In genomic region chr4:158535130-158535614, GRCh38 we compare ENCODE assay signal across 8 cellular contexts. TPM values are rescaled to one million over a fixed set of nuclear protein-coding genes. Genes with fewer than 3 reads are reported as not detected.
DNase-seq lines count a peak whose midpoint lies in the region; ATAC-seq, FAIRE-seq and TF ChIP-seq lines count a peak whose summit lies in the region.

No MANE protein-coding gene starts in this region.

- dilution Hi-C loops in keratinocyte (cut with MboI; ENCODE audit: extremely low pct_ligation_motif_present, low sequenced_read_pairs) = no loop called here

- TF ChIP-seq CTCF in HFFc6 (IDR thresholded peaks at IDR 0.05) (no peak), RWPE2 (IDR thresholded peaks at IDR 0.05; ENCODE audit: poor library complexity, severe bottlenecking) (no peak), keratinocyte (optimal IDR thresholded peaks at IDR 0.05 in 1 of 3, IDR thresholded peaks at IDR 0.05 in 1 of 3, conservative IDR thresholded peaks at IDR 0.05 in 1 of 3; ENCODE audit: extremely low read depth in 1 of 3, insufficient read depth in 2 of 3, low read length in 3 of 3) (no peak), Peyer's patch (IDR thresholded peaks at IDR 0.05) (no peak)

- H4K20me1 ChIP-seq in keratinocyte (ENCODE audit: control insufficient read depth, extremely low read depth, insufficient read depth, low read length) = no peaks in the 10 kb centered on the region

- peaks cover 7% of the 10 kb centered on the region for H3K27me3 Mint-ChIP-seq in HFFc6 (ENCODE audit: insufficient read depth)

- peaks cover 8% of the 10 kb centered on the region for H3K4me1 ChIP-seq in RWPE2 (ENCODE audit: insufficient read depth, poor library complexity, severe bottlenecking)
- peaks cover 34% of the 10 kb centered on the region for H3K4me1 ChIP-seq in keratinocyte (ENCODE audit: control insufficient read depth, extremely low read depth, insufficient read depth, low read length)
- no peaks in the 10 kb centered on the region for H3K4me1 ChIP-seq in aorta (ENCODE audit: control insufficient read depth in 1 of 2, insufficient read depth in 2 of 2, low read length in 2 of 2)
- H3K4me1 ChIP-seq in Peyer's patch = no peaks in the 10 kb centered on the region

- no peak for DNase-seq in GM18507 (ENCODE audit: extremely low spot score, insufficient read length, low read depth)
- peak; percentile 65 for DNase-seq in HFFc6
- no peak for DNase-seq in RWPE2 (ENCODE audit: low spot score)
- DNase-seq in keratinocyte (ENCODE audit: low read depth, low spot score) = no peak
- DNase-seq in aorta = no peak
- DNase-seq in NCI-H146 treated with DMSO at 0.1 percent for 48 hours (lab: John Stamatoyannopoulos, UW; ENCODE audit: unreplicated experiment) = no peak
- no peak for DNase-seq in Peyer's patch
- DNase-seq in C1 segment of cervical spinal cord (lab: John Stamatoyannopoulos, UW) = no peak

- no peaks in the 10 kb centered on the region for H3K36me3 Mint-ChIP-seq in HFFc6 (ENCODE audit: low read depth)

- intact Hi-C loops in aorta (cut with DNase I) = no loop called here

- H3K9me1 ChIP-seq in keratinocyte (ENCODE audit: control insufficient read depth, extremely low read depth, insufficient read depth, low read length) = no peaks in the 10 kb centered on the region

- H3K4me3 Mint-ChIP-seq in HFFc6 = peak overlapping the region; percentile 72

- H3K9me3 Mint-ChIP-seq in HFFc6 = no peaks in the 10 kb centered on the region

- H3K27me3 ChIP-seq in RWPE2 (ENCODE audit: insufficient read depth, poor library complexity, severe bottlenecking) (no peaks in the 10 kb centered on the region), keratinocyte (ENCODE audit: control insufficient read depth, extremely low read depth, insufficient read depth, low read length) (no peaks in the 10 kb centered on the region), aorta (ENCODE audit: control insufficient read depth in 1 of 2, insufficient read depth in 2 of 2, low read length in 1 of 2) (no peaks in the 10 kb centered on the region), Peyer's patch (no peaks in the 10 kb centered on the region)

- peak overlapping the region; percentile 53 for H3K27ac Mint-ChIP-seq in HFFc6

- peaks cover 26% of the 10 kb centered on the region for H3K4me1 Mint-ChIP-seq in HFFc6 (ENCODE audit: low read depth)

- H3K4me3 ChIP-seq in RWPE2 (ENCODE audit: severe bottlenecking) = no peak overlapping the region
- H3K4me3 ChIP-seq in keratinocyte (ENCODE audit: control insufficient read depth in 2 of 3, extremely low read depth in 1 of 3, insufficient read depth in 2 of 3, low read depth in 1 of 3, low read length in 3 of 3) = no peak overlapping the region
- no peak overlapping the region for H3K4me3 ChIP-seq in aorta (ENCODE audit: low read length in 2 of 2)
- H3K4me3 ChIP-seq in Peyer's patch = no peak overlapping the region

- ATAC-seq in RWPE2 (ENCODE audit: low read depth) = peak; percentile 73
- ATAC-seq in aorta (ENCODE audit: low FRiP score) = no peak

- no peaks in the 10 kb centered on the region for H3K79me2 ChIP-seq in keratinocyte (ENCODE audit: control insufficient read depth, insufficient read depth, low read length)

- 81 to 82% methylated on average over 4 of the region's 4 CpGs for WGBS in aorta, 2 donors

- no peak for TF ChIP-seq POLR2A in Peyer's patch (IDR thresholded peaks at IDR 0.05)

- no peak overlapping the region for H3K4me2 ChIP-seq in keratinocyte (ENCODE audit: control insufficient read depth, extremely low read depth, insufficient read depth, low read depth, low read length)

- peak; percentile 26 for FAIRE-seq in GM18507 (lab: Jason Lieb, UNC)
- FAIRE-seq in keratinocyte (lab: Jason Lieb, UNC) = peak; percentile 46

- no peaks in the 10 kb centered on the region for H3K36me3 ChIP-seq in RWPE2 (ENCODE audit: low read depth)
- no peaks in the 10 kb centered on the region for H3K36me3 ChIP-seq in keratinocyte (ENCODE audit: control insufficient read depth in 2 of 2, extremely low read depth in 1 of 2, insufficient read depth in 2 of 2, low read length in 2 of 2)
- no peaks in the 10 kb centered on the region for H3K36me3 ChIP-seq in aorta (ENCODE audit: control insufficient read depth in 1 of 2, insufficient read depth in 2 of 2, low read length in 1 of 2)
- H3K36me3 ChIP-seq in Peyer's patch = no peaks in the 10 kb centered on the region

- H2AFZ ChIP-seq in keratinocyte (ENCODE audit: control insufficient read depth, low read length) = peak overlapping the region; percentile 50

- no peak overlapping the region for H3K9ac ChIP-seq in keratinocyte (ENCODE audit: control insufficient read depth, extremely low read depth, insufficient read depth, low read length)

- H3K9me3 ChIP-seq in RWPE2 (ENCODE audit: severe bottlenecking) (no peaks in the 10 kb centered on the region), keratinocyte (ENCODE audit: control insufficient read depth, low read depth, low read length) (no peaks in the 10 kb centered on the region), aorta (ENCODE audit: control insufficient read depth, low read length) (peaks cover 2% of the 10 kb centered on the region), Peyer's patch (no peaks in the 10 kb centered on the region)

- H3K27ac ChIP-seq in RWPE2 (ENCODE audit: poor library complexity, severe bottlenecking) (no peak overlapping the region), keratinocyte (ENCODE audit: control insufficient read depth, insufficient read depth, low read length) (peak overlapping the region; percentile 42), aorta (ENCODE audit: low read depth in 1 of 2, low read length in 2 of 2) (no peak overlapping the region), Peyer's patch (no peak overlapping the region)

RNA-seq across cellular contexts. Expression of gene RXFP1, which starts 13.5 kb away (rescaled TPM):
- total RNA-seq in HFFc6 (2021; fragmentation: NEBNext Ultra II Directional; extraction: Animal tissue kit (Norgen Biotek cat#: 25700)) = not detected
- polyA plus RNA-seq in keratinocyte (0.05 TPM in 1 of 3 replicates, not detected in the others), aorta (1 to 10 TPM; 1.4 to 2.6 TPM)
- polyA plus RNA-seq in keratinocyte (2011; ENCODE audit: low read depth) = not detected
- polyA plus RNA-seq in keratinocyte (2011; cell fraction: cytosol; rRNA removed) = 0.03 and 0.09 TPM in 2 replicates
- 0.10 and 0.17 TPM in 2 replicates for polyA plus RNA-seq in keratinocyte (2011; cell fraction: nucleus; rRNA removed)
- 0.17 TPM in 1 of 2 replicates, not detected in the other for polyA plus RNA-seq in keratinocyte (2012; ENCODE audit: low replicate concordance)
- not detected in 3 replicates for polyA minus RNA-seq in keratinocyte
- not detected for polyA minus RNA-seq in keratinocyte (2011; cell fraction: cytosol; rRNA and poly(A)+ RNA removed)
- not detected in 2 replicates for polyA minus RNA-seq in keratinocyte (2011; cell fraction: nucleus; rRNA and poly(A)+ RNA removed)
- total RNA-seq in aorta (under 1 TPM; 0.36 to 0.57 TPM), Peyer's patch (under 1 TPM in 2 of 4 donors, not detected in 2; 0.38 to 0.54 TPM)
